In the genomic region with DNA sequence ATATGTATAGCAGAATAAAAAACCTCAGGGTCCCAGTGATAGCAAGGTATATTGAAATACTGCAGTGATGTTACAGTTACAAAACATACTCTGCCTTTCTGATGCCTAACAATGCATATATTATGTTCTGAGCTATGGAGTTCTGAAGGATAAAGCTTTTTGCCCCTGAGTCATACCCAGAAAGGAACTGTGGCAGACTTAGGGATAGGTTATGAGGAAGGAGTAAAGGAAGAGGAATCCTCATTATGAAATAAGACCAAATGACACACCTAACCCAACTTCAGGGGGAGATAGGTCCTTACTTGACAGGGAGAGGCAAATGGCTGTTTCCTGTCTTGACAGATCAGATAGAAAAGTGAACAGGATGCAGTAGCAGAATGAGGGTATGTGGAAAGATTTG, we compare ENCODE assay signal across 29 cellular contexts.
"Had no signal": no experiment of that assay in that cellular context is flagged by ENCODE, and none has a peak within 500 bp of the region (broad histone marks: within the 10 kb centered on the region; RNA-seq: fewer than 3 reads in every experiment).

No MANE protein-coding gene starts in this region.

- H3K4me1 ChIP-seq: Peyer's patch had no signal

- H3K27ac ChIP-seq: Peyer's patch had no signal

- H3K9me3 ChIP-seq: MG63, Peyer's patch had no signal

- ATAC-seq: activated naive CD4-positive, alpha-beta T cell treated with anti-CD3 and anti-CD28 coated beads, Interleukin-2, amount 50 U/mL, for 72 hours; activated naive CD8-positive, alpha-beta T cell treated with anti-CD3 and anti-CD28 coated beads, Interleukin-2, amount 50 U/mL, for 24 hours; activated T-cell treated with anti-CD3 and anti-CD28 coated beads, Interleukin-2, amount 50 U/mL, for 4 hours; T-helper 17 cell; WTC11 had no signal

- H3K36me3 ChIP-seq: MG63, Peyer's patch had no signal

- H3K4me3 ChIP-seq: MG63, Peyer's patch had no signal

- H3K27me3 ChIP-seq: MG63, Peyer's patch had no signal

- DNase-seq: activated CD4-positive, alpha-beta memory T cell treated with anti-CD3 and anti-CD28 coated beads for 36 hours; activated CD4-positive, alpha-beta T cell treated with anti-CD3 and anti-CD28 coated beads for 1 hour; activated CD4-positive, alpha-beta T cell treated with anti-CD3 and anti-CD28 coated beads, Interleukin-2, amount 10 ng/mL, durations not matched to agents 7 days and 5 days; activated CD8-positive, alpha-beta memory T cell treated with anti-CD3 and anti-CD28 coated beads for 24 hours; activated effector memory CD4-positive, alpha-beta T cell treated with anti-CD3 and anti-CD28 coated beads, Interleukin-2, amount 50 U/mL, for 16 hours; activated naive CD4-positive, alpha-beta T cell treated with Interleukin-2 at 50 U/mL for 16 hours; activated naive CD8-positive, alpha-beta T cell treated with anti-CD3 and anti-CD28 coated beads, Interleukin-2, amount 50 U/mL, for 24 hours; activated T-cell treated with anti-CD3 and anti-CD28 coated beads, Interleukin-2, amount 50 U/mL, for 4 hours; amygdala; cerebellar nuclear complex; MG63; MV-4-11; NCI-H1092 treated with DMSO at 0.1 percent for 48 hours; NCI-H1417 treated with DMSO at 0.1 percent for 48 hours; NCI-H1694; NCI-H2029; NCI-H2107; NCI-H2171 treated with DMSO at 0.1 percent for 48 hours; NCI-H226; NCI-H510A; NCI-H526 treated with DMSO at 0.1 percent for 48 hours; NK-92 treated with Interleukin-12 subunit alpha and Interleukin-12 subunit beta, amount 100 ng/mL, for 24 hours; OCI-M1; Peyer's patch; SHP77 treated with DMSO at 0.1 percent for 48 hours; T-helper 17 cell; T-helper 9 cell had no signal
